1 cellular context compared by ENCODE assay signal in the genomic region with DNA sequence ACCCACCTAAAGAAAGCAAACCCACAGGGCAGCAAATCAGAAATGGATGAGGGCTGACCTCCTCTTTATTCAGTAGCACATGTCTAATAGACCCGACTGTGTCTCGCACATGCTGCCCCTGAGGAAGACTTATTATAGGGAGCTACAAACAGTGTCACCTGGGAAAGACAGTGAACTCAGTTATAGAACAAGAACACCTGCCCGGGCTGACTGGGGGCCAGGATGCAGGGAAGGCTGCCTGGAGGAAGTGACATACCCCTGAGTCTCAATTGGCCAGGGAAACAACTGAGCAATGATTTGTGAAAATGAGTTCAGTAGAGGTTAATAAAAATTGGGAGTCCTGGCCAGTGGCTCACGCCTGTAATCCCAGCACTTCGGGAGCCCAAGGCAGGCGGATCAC.
TF ChIP-seq lines count a peak whose summit lies in the region.

No MANE protein-coding gene starts in this region.

TF ChIP-seq in GM12878, 131 proteins besides CTCF, POLR2A, EP300 and RAD21:
- TF ChIP-seq, protein P1, sequence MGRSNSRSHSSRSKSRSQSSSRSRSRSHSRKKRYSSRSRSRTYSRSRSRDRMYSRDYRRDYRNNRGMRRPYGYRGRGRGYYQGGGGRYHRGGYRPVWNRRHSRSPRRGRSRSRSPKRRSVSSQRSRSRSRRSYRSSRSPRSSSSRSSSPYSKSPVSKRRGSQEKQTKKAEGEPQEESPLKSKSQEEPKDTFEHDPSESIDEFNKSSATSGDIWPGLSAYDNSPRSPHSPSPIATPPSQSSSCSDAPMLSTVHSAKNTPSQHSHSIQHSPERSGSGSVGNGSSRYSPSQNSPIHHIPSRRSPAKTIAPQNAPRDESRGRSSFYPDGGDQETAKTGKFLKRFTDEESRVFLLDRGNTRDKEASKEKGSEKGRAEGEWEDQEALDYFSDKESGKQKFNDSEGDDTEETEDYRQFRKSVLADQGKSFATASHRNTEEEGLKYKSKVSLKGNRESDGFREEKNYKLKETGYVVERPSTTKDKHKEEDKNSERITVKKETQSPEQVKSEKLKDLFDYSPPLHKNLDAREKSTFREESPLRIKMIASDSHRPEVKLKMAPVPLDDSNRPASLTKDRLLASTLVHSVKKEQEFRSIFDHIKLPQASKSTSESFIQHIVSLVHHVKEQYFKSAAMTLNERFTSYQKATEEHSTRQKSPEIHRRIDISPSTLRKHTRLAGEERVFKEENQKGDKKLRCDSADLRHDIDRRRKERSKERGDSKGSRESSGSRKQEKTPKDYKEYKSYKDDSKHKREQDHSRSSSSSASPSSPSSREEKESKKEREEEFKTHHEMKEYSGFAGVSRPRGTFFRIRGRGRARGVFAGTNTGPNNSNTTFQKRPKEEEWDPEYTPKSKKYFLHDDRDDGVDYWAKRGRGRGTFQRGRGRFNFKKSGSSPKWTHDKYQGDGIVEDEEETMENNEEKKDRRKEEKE (IDR thresholded peaks at IDR 0.05): no peak
- TF ChIP-seq, protein P2, sequence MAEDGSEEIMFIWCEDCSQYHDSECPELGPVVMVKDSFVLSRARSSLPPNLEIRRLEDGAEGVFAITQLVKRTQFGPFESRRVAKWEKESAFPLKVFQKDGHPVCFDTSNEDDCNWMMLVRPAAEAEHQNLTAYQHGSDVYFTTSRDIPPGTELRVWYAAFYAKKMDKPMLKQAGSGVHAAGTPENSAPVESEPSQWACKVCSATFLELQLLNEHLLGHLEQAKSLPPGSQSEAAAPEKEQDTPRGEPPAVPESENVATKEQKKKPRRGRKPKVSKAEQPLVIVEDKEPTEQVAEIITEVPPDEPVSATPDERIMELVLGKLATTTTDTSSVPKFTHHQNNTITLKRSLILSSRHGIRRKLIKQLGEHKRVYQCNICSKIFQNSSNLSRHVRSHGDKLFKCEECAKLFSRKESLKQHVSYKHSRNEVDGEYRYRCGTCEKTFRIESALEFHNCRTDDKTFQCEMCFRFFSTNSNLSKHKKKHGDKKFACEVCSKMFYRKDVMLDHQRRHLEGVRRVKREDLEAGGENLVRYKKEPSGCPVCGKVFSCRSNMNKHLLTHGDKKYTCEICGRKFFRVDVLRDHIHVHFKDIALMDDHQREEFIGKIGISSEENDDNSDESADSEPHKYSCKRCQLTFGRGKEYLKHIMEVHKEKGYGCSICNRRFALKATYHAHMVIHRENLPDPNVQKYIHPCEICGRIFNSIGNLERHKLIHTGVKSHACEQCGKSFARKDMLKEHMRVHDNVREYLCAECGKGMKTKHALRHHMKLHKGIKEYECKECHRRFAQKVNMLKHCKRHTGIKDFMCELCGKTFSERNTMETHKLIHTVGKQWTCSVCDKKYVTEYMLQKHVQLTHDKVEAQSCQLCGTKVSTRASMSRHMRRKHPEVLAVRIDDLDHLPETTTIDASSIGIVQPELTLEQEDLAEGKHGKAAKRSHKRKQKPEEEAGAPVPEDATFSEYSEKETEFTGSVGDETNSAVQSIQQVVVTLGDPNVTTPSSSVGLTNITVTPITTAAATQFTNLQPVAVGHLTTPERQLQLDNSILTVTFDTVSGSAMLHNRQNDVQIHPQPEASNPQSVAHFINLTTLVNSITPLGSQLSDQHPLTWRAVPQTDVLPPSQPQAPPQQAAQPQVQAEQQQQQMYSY (CRISPR knock-in tag; IDR thresholded peaks at IDR 0.05): no peak
- TF ChIP-seq LARP7 (IDR thresholded peaks at IDR 0.05) (no peak), NFXL1 (IDR thresholded peaks at IDR 0.05; ENCODE audit: borderline replicate concordance) (no peak), PAX5 (IDR thresholded peaks at IDR 0.05; ENCODE audit: borderline replicate concordance, low read depth, low read length) (no peak), NBN (IDR thresholded peaks at IDR 0.05) (no peak), RFX5 (IDR thresholded peaks at IDR 0.05; ENCODE audit: low read depth, low read length) (no peak), MTA3 (IDR thresholded peaks at IDR 0.05; ENCODE audit: borderline replicate concordance, low read length) (no peak), IRF5 (IDR thresholded peaks at IDR 0.05; ENCODE audit: borderline replicate concordance) (no peak), ZNF384 (IDR thresholded peaks at IDR 0.05; ENCODE audit: borderline replicate concordance, low read depth, low read length) (no peak), EGR1 (IDR thresholded peaks at IDR 0.05; ENCODE audit: borderline replicate concordance in 1 of 2, low read depth in 2 of 2, low read length in 2 of 2) (no peak), YBX1 (IDR thresholded peaks at IDR 0.05) (no peak)
